Comparison of ENCODE assay signal across 8 cellular contexts in genomic region chr12:89353823-89354629, GRCh38. TPM values are rescaled to one million over a fixed set of nuclear protein-coding genes. Genes with fewer than 3 reads are reported as not detected.
DNase-seq lines count a peak whose midpoint lies in the region; ATAC-seq and TF ChIP-seq lines count a peak whose summit lies in the region.

No MANE protein-coding gene starts in this region.

- no peaks in the 10 kb centered on the region for H3K9me3 ChIP-seq in mucosa of stomach (ENCODE audit: control insufficient read depth, low read length)

- H3K4me1 ChIP-seq in mucosa of stomach (ENCODE audit: control insufficient read depth, insufficient read depth, low read length), result peaks cover 27% of the 10 kb centered on the region

- TF ChIP-seq CTCF in GM12865 (IDR thresholded peaks at IDR 0.05; ENCODE audit: insufficient read depth, low read depth, low read length, missing control alignments) (no peak), epithelial cell of proximal tubule (conservative IDR thresholded peaks at IDR 0.05; ENCODE audit: low read depth, low read length) (no peak)

- peak overlapping the region; percentile 86 for H3K4me3 Mint-ChIP-seq in stimulated activated effector memory CD8-positive, alpha-beta T cell treated with anti-CD3 and anti-CD28 coated beads, Interleukin-12 subunit alpha, Interleukin-12 subunit beta, amount 100 ng/mL, for 72 hours

- H3K4me3 ChIP-seq in GM12865 (ENCODE audit: low read depth, low read length) (peak overlapping the region; percentile 49), epithelial cell of proximal tubule (ENCODE audit: low read depth, low read length) (peak overlapping the region; percentile 68), mucosa of stomach (ENCODE audit: low read length) (peak overlapping the region; percentile 84)

- H3K27ac Mint-ChIP-seq in stimulated activated effector memory CD8-positive, alpha-beta T cell treated with anti-CD3 and anti-CD28 coated beads, Interleukin-12 subunit alpha, Interleukin-12 subunit beta, amount 100 ng/mL, for 72 hours, result peak overlapping the region; percentile 91

- no peaks in the 10 kb centered on the region for H3K27me3 ChIP-seq in mucosa of stomach (ENCODE audit: control insufficient read depth, insufficient read depth, low read length)

- peak overlapping the region; percentile 94 for H3K9ac ChIP-seq in mucosa of stomach (ENCODE audit: low read length)

- H3K36me3 ChIP-seq in mucosa of stomach (ENCODE audit: control insufficient read depth, insufficient read depth, low read length), result no peaks in the 10 kb centered on the region

- no peaks in the 10 kb centered on the region for H3K9me3 Mint-ChIP-seq in stimulated activated effector memory CD8-positive, alpha-beta T cell treated with anti-CD3 and anti-CD28 coated beads, Interleukin-12 subunit alpha, Interleukin-12 subunit beta, amount 100 ng/mL, for 72 hours

- peaks cover 49% of the 10 kb centered on the region for H3K36me3 Mint-ChIP-seq in stimulated activated effector memory CD8-positive, alpha-beta T cell treated with anti-CD3 and anti-CD28 coated beads, Interleukin-12 subunit alpha, Interleukin-12 subunit beta, amount 100 ng/mL, for 72 hours

- peak; percentile 40 for DNase-seq in GM12865 (ENCODE audit: low read depth)
- peak; percentile 90 for DNase-seq in NCI-H774 (lab: John Stamatoyannopoulos, UW)
- peak; percentile 37 for DNase-seq in activated T-cell treated with anti-CD3 and anti-CD28 coated beads for 4 hours
- no peak for DNase-seq in epithelial cell of proximal tubule (ENCODE audit: low read depth)
- DNase-seq in stimulated activated effector memory CD8-positive, alpha-beta T cell treated with anti-CD3 and anti-CD28 coated beads, Interleukin-12 subunit alpha, Interleukin-12 subunit beta, amount 100 ng/mL, for 72 hours (ENCODE audit: low spot score in 2 of 2), result peak; percentile 66 to 87

- H3K4me1 Mint-ChIP-seq in stimulated activated effector memory CD8-positive, alpha-beta T cell treated with anti-CD3 and anti-CD28 coated beads, Interleukin-12 subunit alpha, Interleukin-12 subunit beta, amount 100 ng/mL, for 72 hours, result peaks cover 28% of the 10 kb centered on the region

- ATAC-seq in HG03066 (IDR thresholded peaks at IDR 0.05; ENCODE audit: low read depth, unreplicated experiment) (peak; percentile 35), HG03439 (IDR thresholded peaks at IDR 0.05; ENCODE audit: unreplicated experiment) (no peak)
- ATAC-seq in stimulated activated effector memory CD8-positive, alpha-beta T cell treated with anti-CD3 and anti-CD28 coated beads, Interleukin-12 subunit alpha, Interleukin-12 subunit beta, amount 100 ng/mL, for 72 hours, result peak; percentile 60

RNA-seq across cellular contexts. Expression of gene DUSP6, which starts 1.7 kb away (rescaled TPM):
- total RNA-seq in epithelial cell of proximal tubule, result 41.1 and 48.8 TPM in 2 replicates
